Comparison of ENCODE assay signal across 29 cellular contexts in the genomic region with DNA sequence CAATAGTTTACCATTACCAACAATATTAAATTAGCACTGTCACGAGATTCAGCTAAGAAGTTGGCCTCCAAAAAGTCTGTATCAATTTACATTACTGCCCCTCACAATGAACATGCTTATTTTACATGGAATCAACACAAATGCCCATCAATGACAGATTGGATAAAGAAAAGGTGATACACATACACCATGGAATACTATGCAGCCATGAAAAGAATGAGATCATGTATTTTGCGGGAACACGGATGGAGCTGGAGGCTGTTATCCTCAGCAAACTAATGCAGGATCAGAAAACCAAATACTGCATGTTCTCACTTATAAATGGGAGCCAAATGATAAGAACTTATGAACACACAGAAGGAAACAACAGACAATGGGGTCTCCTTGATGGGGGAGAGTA.
"Had no signal": no experiment of that assay in that cellular context is flagged by ENCODE, and none has a peak within 500 bp of the region (broad histone marks: within the 10 kb centered on the region; RNA-seq: fewer than 3 reads in every experiment).

No MANE protein-coding gene starts in this region.

- ATAC-seq: stimulated activated effector memory CD8-positive, alpha-beta T cell treated with anti-CD3 and anti-CD28 coated beads, Interleukin-12 subunit alpha, Interleukin-12 subunit beta, amount 100 ng/mL, for 72 hours; stimulated activated memory B cell treated with anti-CD40 and anti-IgM and Interleukin-4, amounts not matched to agents 10 μg/mL and 1 μg/mL and 100 μg/mL, for 72 hours; stimulated activated naive B cell treated with anti-CD40 and anti-IgM and Interleukin-4, amounts not matched to agents 10 μg/mL and 1 μg/mL and 100 μg/mL, for 72 hours; stimulated activated naive CD8-positive, alpha-beta T cell treated with anti-CD3 and anti-CD28 coated beads, Interleukin-15, amount 100 ng/mL, for 72 hours; stimulated activated naive CD8-positive, alpha-beta T cell treated with anti-CD3 and anti-CD28 coated beads, Interleukin-15, Interleukin-2, amounts not matched to agents 100 U/mL and 50 U/mL, for 24 hours; upper lobe of right lung had no signal

- H3K9me3 ChIP-seq: stomach, suprapubic skin, testis, thoracic aorta, thyroid gland, tibial artery, tibial nerve, transverse colon, upper lobe of left lung, upper lobe of right lung, uterus, vagina had no signal

- H3K27ac ChIP-seq: stomach, suprapubic skin, testis, thoracic aorta, thyroid gland, tibial artery, tibial nerve, transverse colon, upper lobe of left lung, upper lobe of right lung, uterus, vagina had no signal

- H3K36me3 Mint-ChIP-seq: stimulated activated effector memory CD8-positive, alpha-beta T cell treated with anti-CD3 and anti-CD28 coated beads, Interleukin-12 subunit alpha, Interleukin-12 subunit beta, amount 100 ng/mL, for 72 hours; stimulated activated memory B cell treated with anti-CD40 and anti-IgM and Interleukin-4, amounts not matched to agents 10 μg/mL and 1 μg/mL and 100 μg/mL, for 72 hours; stimulated activated naive B cell treated with anti-CD40 and anti-IgM and Interleukin-4, amounts not matched to agents 10 μg/mL and 1 μg/mL and 100 μg/mL, for 72 hours; type B pancreatic cell had no signal

- DNase-seq: stimulated activated CD4-positive, alpha-beta T cell treated with anti-CD3 and anti-CD28 coated beads, Interleukin-2, amount 100 ng/mL, for 48 hours; stimulated activated CD4-positive, alpha-beta T cell treated with anti-CD3 and anti-CD28 coated beads, Interleukin-4, amount 100 ng/mL, for 1 hour; stimulated activated CD4-positive, alpha-beta T cell treated with anti-CD3 and anti-CD28 coated beads, Interleukin-4, amount 100 ng/mL, for 24 hours; stimulated activated CD4-positive, alpha-beta T cell treated with anti-CD3 and anti-CD28 coated beads, Interleukin-4, amount 100 ng/mL, for 4 hours; stimulated activated CD8-positive, alpha-beta memory T cell treated with anti-CD3 and anti-CD28 coated beads, Interleukin-4, amount 100 ng/mL, for 48 hours; stimulated activated naive B cell treated with anti-CD40 and anti-IgM and Interleukin-4, amounts not matched to agents 10 μg/mL and 1 μg/mL and 100 μg/mL, for 72 hours; stimulated activated naive CD4-positive, alpha-beta T cell; stimulated activated naive CD4-positive, alpha-beta T cell treated with Interleukin-2 at 50 U/mL for 16 hours; stimulated activated naive CD8-positive, alpha-beta T cell treated with anti-CD3 and anti-CD28 coated beads, Interleukin-15, amount 100 ng/mL, for 72 hours; stimulated activated naive CD8-positive, alpha-beta T cell treated with anti-CD3 and anti-CD28 coated beads, Interleukin-15, Interleukin-2, amounts not matched to agents 100 U/mL and 50 U/mL, for 24 hours; stomach; substantia nigra; testis; thyroid gland; tibial artery; transverse colon; trophoblast cell; upper lobe of left lung; upper lobe of right lung; uterus had no signal

- H3K27me3 Mint-ChIP-seq: stimulated activated naive B cell treated with anti-CD40 and anti-IgM and Interleukin-4, amounts not matched to agents 10 μg/mL and 1 μg/mL and 100 μg/mL, for 72 hours; stimulated activated naive CD8-positive, alpha-beta T cell treated with anti-CD3 and anti-CD28 coated beads, Interleukin-15, amount 100 ng/mL, for 72 hours had no signal

- FAIRE-seq: urothelium cell line had no signal

- H3K4me1 ChIP-seq: thyroid gland, tibial artery, upper lobe of right lung, uterus had no signal

- H3K4me1 Mint-ChIP-seq: stimulated activated effector memory CD8-positive, alpha-beta T cell treated with anti-CD3 and anti-CD28 coated beads, Interleukin-12 subunit alpha, Interleukin-12 subunit beta, amount 100 ng/mL, for 72 hours; stimulated activated memory B cell treated with anti-CD40 and anti-IgM and Interleukin-4, amounts not matched to agents 10 μg/mL and 1 μg/mL and 100 μg/mL, for 72 hours had no signal

- H3K9me3 Mint-ChIP-seq: stimulated activated effector memory CD8-positive, alpha-beta T cell treated with anti-CD3 and anti-CD28 coated beads, Interleukin-12 subunit alpha, Interleukin-12 subunit beta, amount 100 ng/mL, for 72 hours; stimulated activated naive CD8-positive, alpha-beta T cell treated with anti-CD3 and anti-CD28 coated beads, Interleukin-15, amount 100 ng/mL, for 72 hours; type B pancreatic cell had no signal

- H3K36me3 ChIP-seq: stomach, suprapubic skin, thoracic aorta, thyroid gland, tibial artery, tibial nerve, transverse colon, upper lobe of left lung, upper lobe of right lung, uterus, vagina had no signal

- H3K27ac Mint-ChIP-seq: stimulated activated effector memory CD8-positive, alpha-beta T cell treated with anti-CD3 and anti-CD28 coated beads, Interleukin-12 subunit alpha, Interleukin-12 subunit beta, amount 100 ng/mL, for 72 hours; stimulated activated memory B cell treated with anti-CD40 and anti-IgM and Interleukin-4, amounts not matched to agents 10 μg/mL and 1 μg/mL and 100 μg/mL, for 72 hours; stimulated activated naive B cell treated with anti-CD40 and anti-IgM and Interleukin-4, amounts not matched to agents 10 μg/mL and 1 μg/mL and 100 μg/mL, for 72 hours; stimulated activated naive CD8-positive, alpha-beta T cell treated with anti-CD3 and anti-CD28 coated beads, Interleukin-15, amount 100 ng/mL, for 72 hours; stimulated activated naive CD8-positive, alpha-beta T cell treated with anti-CD3 and anti-CD28 coated beads, Interleukin-15, Interleukin-2, amounts not matched to agents 100 ng/mL and 50 ng/mL, for 24 hours; type B pancreatic cell had no signal

- H3K4me3 Mint-ChIP-seq: stimulated activated effector memory CD8-positive, alpha-beta T cell treated with anti-CD3 and anti-CD28 coated beads, Interleukin-12 subunit alpha, Interleukin-12 subunit beta, amount 100 ng/mL, for 72 hours; stimulated activated memory B cell treated with anti-CD40 and anti-IgM and Interleukin-4, amounts not matched to agents 10 μg/mL and 1 μg/mL and 100 μg/mL, for 72 hours; stimulated activated naive B cell treated with anti-CD40 and anti-IgM and Interleukin-4, amounts not matched to agents 10 μg/mL and 1 μg/mL and 100 μg/mL, for 72 hours; stimulated activated naive CD8-positive, alpha-beta T cell treated with anti-CD3 and anti-CD28 coated beads, Interleukin-15, amount 100 ng/mL, for 72 hours; stimulated activated naive CD8-positive, alpha-beta T cell treated with anti-CD3 and anti-CD28 coated beads, Interleukin-15, Interleukin-2, amounts not matched to agents 100 ng/mL and 50 ng/mL, for 24 hours; type B pancreatic cell had no signal

- H3K27me3 ChIP-seq: stomach, suprapubic skin, testis, thyroid gland, tibial artery, tibial nerve, transverse colon, upper lobe of left lung, upper lobe of right lung, uterus, vagina had no signal

- H3K4me3 ChIP-seq: stomach, suprapubic skin, testis, thoracic aorta, thyroid gland, tibial artery, tibial nerve, transverse colon, upper lobe of left lung, upper lobe of right lung, uterus, vagina had no signal
